21 cellular contexts compared by ENCODE assay signal in genomic region chr10:2201534-2202104, GRCh38.
DNase-seq lines count a peak whose midpoint lies in the region; TF ChIP-seq lines count a peak whose summit lies in the region.
"Had no signal": no experiment of that assay in that cellular context is flagged by ENCODE, and none has a peak within 500 bp of the region (broad histone marks: within the 10 kb centered on the region; RNA-seq: fewer than 3 reads in every experiment).

No MANE protein-coding gene starts in this region.

- no peaks in the 10 kb centered on the region for H4K20me1 ChIP-seq in H9 (ENCODE audit: control insufficient read depth, insufficient read depth, insufficient read length)

- H3K4me1 ChIP-seq in H9 (ENCODE audit: insufficient read depth, low read length) (peaks cover 8% of the 10 kb centered on the region; the same call in 1 of the 2 replicates), NT2/D1 (ENCODE audit: insufficient read depth, insufficient read length) (no peaks in the 10 kb centered on the region), mesendoderm (ENCODE audit: control insufficient read depth, low read depth, low read length) (peaks cover 3% of the 10 kb centered on the region)

- H3K9me3 ChIP-seq in H9 (ENCODE audit: control insufficient read depth, low read depth, low read length) (no peaks in the 10 kb centered on the region), NT2/D1 (ENCODE audit: insufficient read depth, low read length) (peaks cover 9% of the 10 kb centered on the region)

- no peak for TF ChIP-seq CTCF in H9 (conservative IDR thresholded peaks at IDR 0.05)

- H2BK5ac ChIP-seq in H9 (ENCODE audit: insufficient read length, low read length) (peak overlapping the region; percentile 95), mesendoderm (ENCODE audit: low read length) (peak overlapping the region; percentile 50)

- DNase-seq in H9 (peak; percentile 84), NT2/D1 (ENCODE audit: low read depth, low spot score) (peak; percentile 68), iPS DF 19.7 (ENCODE audit: low read depth, low spot score) (peak; percentile 93), mesendoderm (peak; percentile 87), NCI-H510A (lab: John Stamatoyannopoulos, UW) (no peak), NK-92 (lab: John Stamatoyannopoulos, UW; ENCODE audit: unreplicated experiment) (no peak)
- no peak for DNase-seq in stimulated activated CD4-positive, alpha-beta T cell treated with anti-CD3 and anti-CD28 coated beads, Interleukin-4, amount 100 ng/mL, for 4 hours
- DNase-seq: CD4-positive, CD25-positive, alpha-beta regulatory T cell; COR-L47; DMS 273 treated with DMSO at 0.1 percent for 48 hours; DMS79 treated with DMSO at 0.1 percent for 48 hours; HCEC 1CT; KBM-7; MM.1S; NCI-H1048; NCI-H1436 treated with DMSO at 0.1 percent for 48 hours; NCI-H1930; NCI-H226; NCI-H524; Right ventricle myocardium superior had no signal

- no peak overlapping the region for H3K56ac ChIP-seq in H9 (ENCODE audit: insufficient read length, low read depth, low read length)
- H3K56ac ChIP-seq in mesendoderm (ENCODE audit: low read length) = peak overlapping the region; percentile 60

- H3K23me2 ChIP-seq in H9 (ENCODE audit: insufficient read length, low read depth, low read length, poor library complexity, severe bottlenecking) = no peaks in the 10 kb centered on the region

- H3K4ac ChIP-seq in H9 (ENCODE audit: low read depth, low read length) = no peak overlapping the region
- no peak overlapping the region for H3K4ac ChIP-seq in mesendoderm (ENCODE audit: low read depth, low read length)

- H2AFZ ChIP-seq in H9 (ENCODE audit: low read length) = no peak overlapping the region

- peak overlapping the region; percentile 94 for H3K18ac ChIP-seq in H9 (ENCODE audit: insufficient read length, low read depth, low read length)
- no peak overlapping the region for H3K18ac ChIP-seq in mesendoderm (ENCODE audit: low read length)

- peak overlapping the region; percentile 46 for H3K4me2 ChIP-seq in H9 (ENCODE audit: insufficient read depth, insufficient read length, low read length)
- no peak overlapping the region for H3K4me2 ChIP-seq in mesendoderm (ENCODE audit: low read length)

- peak overlapping the region; percentile 69 for H2BK12ac ChIP-seq in H9 (ENCODE audit: insufficient read length, low read depth, low read length)

- H3K27me3 ChIP-seq in H9 (ENCODE audit: insufficient read depth, low read length) (no peaks in the 10 kb centered on the region), NT2/D1 (ENCODE audit: insufficient read depth, insufficient read length) (no peaks in the 10 kb centered on the region), mesendoderm (ENCODE audit: insufficient read depth, low read length, poor library complexity) (no peaks in the 10 kb centered on the region)

- H3K9me3 Mint-ChIP-seq in H9 = peaks cover 16 to 25% of the 10 kb centered on the region in 2 experiments

- peak overlapping the region; percentile 93 for H3K27ac ChIP-seq in H9 (ENCODE audit: insufficient read length, low read depth, low read length)
- no peak overlapping the region for H3K27ac ChIP-seq in mesendoderm (ENCODE audit: low read depth, low read length)

- H3K14ac ChIP-seq in H9 (ENCODE audit: insufficient read depth, low read length) = no peak overlapping the region; the same call in 1 of the 2 replicates

- no CpG with 5 or more reads among the region's 6 CpGs for WGBS in H9 (ENCODE audit: extremely low coverage, insufficient read length, low lambda C conversion rate)
- WGBS in mesendoderm (ENCODE audit: extremely low coverage, insufficient coverage, low lambda C conversion rate) = no CpG with 5 or more reads among the region's 6 CpGs

- H3K27me3 Mint-ChIP-seq in H9 (ENCODE audit: low read depth) = no peaks in the 10 kb centered on the region; the same call in 1 of the 2 replicates

- H3K36me3 ChIP-seq in NT2/D1 (ENCODE audit: insufficient read depth, insufficient read length, low read length) = no peaks in the 10 kb centered on the region
- H3K36me3 ChIP-seq in mesendoderm (ENCODE audit: control insufficient read depth, insufficient read depth, low read length) = no peaks in the 10 kb centered on the region

- peaks cover 17 to 41% (median 27%) of the 10 kb centered on the region in 3 experiments for H3K36me3 Mint-ChIP-seq in H9 (ENCODE audit: insufficient read depth in 1 of 3, low read depth in 3 of 3)
- H3K36me3 Mint-ChIP-seq: CD4-positive, CD25-positive, alpha-beta regulatory T cell had no signal

- no peak overlapping the region for H3K9ac ChIP-seq in H9 (ENCODE audit: extremely low read depth, insufficient read length, low read length)
- H3K9ac ChIP-seq in NT2/D1 (ENCODE audit: insufficient read length, low read depth) = no peak overlapping the region
- no peak overlapping the region for H3K9ac ChIP-seq in mesendoderm (ENCODE audit: low read length)

- H3K79me2 ChIP-seq in H9 (ENCODE audit: insufficient read depth, low read length) = no peaks in the 10 kb centered on the region
- no peaks in the 10 kb centered on the region for H3K79me2 ChIP-seq in mesendoderm (ENCODE audit: control insufficient read depth, insufficient read depth, low read length)

- no peak overlapping the region for H4K8ac ChIP-seq in H9 (replicated peaks; ENCODE audit: insufficient read length, low read depth, low read length)
- no peak overlapping the region for H4K8ac ChIP-seq in mesendoderm (ENCODE audit: low read depth, low read length)

- H3K23ac ChIP-seq in H9 (ENCODE audit: insufficient read length, low read depth, low read length) (no peak overlapping the region), mesendoderm (ENCODE audit: low read length) (no peak overlapping the region)

- H3K4me3 ChIP-seq in NT2/D1 (ENCODE audit: insufficient read length, low read depth) (no peak overlapping the region), mesendoderm (ENCODE audit: low read length) (no peak overlapping the region)
- H3K4me3 ChIP-seq: GM12878 had no signal

- H2BK15ac ChIP-seq in H9 (ENCODE audit: low read depth, low read length) (no peak overlapping the region), mesendoderm (replicated peaks; ENCODE audit: low read depth) (no peak overlapping the region)

- H2BK120ac ChIP-seq in H9 (ENCODE audit: low read depth, low read length, poor library complexity, severe bottlenecking) (peak overlapping the region; percentile 90), mesendoderm (ENCODE audit: low read depth, low read length) (no peak overlapping the region)

- no peaks in the 10 kb centered on the region for H3K79me1 ChIP-seq in H9 (ENCODE audit: insufficient read depth, low read depth, low read length, poor library complexity, severe bottlenecking)
- no peaks in the 10 kb centered on the region for H3K79me1 ChIP-seq in mesendoderm (ENCODE audit: low read length)

- H3K4me1 Mint-ChIP-seq in H9 = peaks cover 41% of the 10 kb centered on the region in 2 experiments
- H3K4me1 Mint-ChIP-seq: CD4-positive, CD25-positive, alpha-beta regulatory T cell had no signal

- H3T11ph ChIP-seq in H9 (ENCODE audit: low read length) = peak overlapping the region; percentile 98

- H2BK20ac ChIP-seq in H9 (ENCODE audit: low read depth, low read length, poor library complexity, severe bottlenecking) = peak overlapping the region; percentile 99

- H4K5ac ChIP-seq in H9 (ENCODE audit: insufficient read length, low read depth, low read length) (peak overlapping the region; percentile 56), mesendoderm (ENCODE audit: low read length) (no peak overlapping the region)

- H2AK5ac ChIP-seq in H9 (ENCODE audit: insufficient read length, low read length) = no peak overlapping the region
- H2AK5ac ChIP-seq in mesendoderm (ENCODE audit: low read length) = no peak overlapping the region

- H3K4me3 Mint-ChIP-seq in H9 = peak overlapping the region; percentile 9 to 20; a peak in 2 of 5 replicates
- H3K4me3 Mint-ChIP-seq: CD4-positive, CD25-positive, alpha-beta regulatory T cell had no signal

- H4K91ac ChIP-seq in H9 (ENCODE audit: insufficient read length, low read depth, low read length) = no peak overlapping the region

- H3K27ac Mint-ChIP-seq in H9 = peak overlapping the region; percentile 97 to 99 (median 98)
- H3K27ac Mint-ChIP-seq: CD4-positive, CD25-positive, alpha-beta regulatory T cell had no signal

Comparison
In these comparisons a context has a peak if more than half of its experiments do, and no peak if none do; other contexts are left out.
1. DNase-seq: peak in H9 (single experiment), NT2/D1 (single experiment), iPS DF 19.7 (single experiment) and mesendoderm (single experiment); none in NCI-H510A (single experiment), NK-92 (single experiment) and stimulated activated CD4-positive, alpha-beta T cell treated with anti-CD3 and anti-CD28 coated beads, Interleukin-4, amount 100 ng/mL, for 4 hours (0 of 2).